Comparison of ENCODE assay signal across 15 cellular contexts in the genomic region with DNA sequence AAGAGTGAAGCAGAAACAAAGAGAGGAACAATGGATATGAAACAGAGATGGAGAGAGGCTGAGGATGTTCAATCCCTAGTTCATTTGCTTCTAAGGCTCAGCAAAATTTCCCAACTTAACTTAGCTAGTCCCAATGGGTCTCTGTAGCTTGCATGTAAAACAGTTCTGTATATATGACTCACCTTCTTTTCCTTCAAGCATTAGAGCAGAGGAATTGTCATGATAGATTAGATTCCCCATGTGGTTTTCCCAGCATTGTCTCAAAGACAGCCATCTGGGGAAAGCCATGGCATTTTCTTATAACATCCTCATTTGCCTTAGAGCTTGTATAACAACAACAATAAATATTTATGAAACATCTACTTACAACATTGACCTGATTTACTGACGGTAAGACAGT.
"Had no signal": no experiment of that assay in that cellular context is flagged by ENCODE, and none has a peak within 500 bp of the region (broad histone marks: within the 10 kb centered on the region; RNA-seq: fewer than 3 reads in every experiment).

No MANE protein-coding gene starts in this region.

- ATAC-seq: left colon; stimulated activated naive CD8-positive, alpha-beta T cell treated with anti-CD3 and anti-CD28 coated beads, Interleukin-15, Interleukin-2, amounts not matched to agents 100 U/mL and 50 U/mL, for 24 hours had no signal

- H3K4me3 ChIP-seq: cardiac muscle cell, thoracic aorta had no signal

- H3K36me3 ChIP-seq: cardiac muscle cell, thoracic aorta had no signal

- H3K9me3 ChIP-seq: thoracic aorta had no signal

- H3K27ac ChIP-seq: cardiac muscle cell, thoracic aorta had no signal

- H3K27me3 ChIP-seq: cardiac muscle cell had no signal

- DNase-seq: activated CD4-positive, alpha-beta T cell treated with anti-CD3 and anti-CD28 coated beads, Interleukin-2, amount 50 U/mL, for 4 hours; activated CD4-positive, CD25-positive, alpha-beta regulatory T cell treated with anti-CD3 and anti-CD28 coated beads, Interleukin-2, amount 50 U/mL, for 72 hours; activated effector memory CD4-positive, alpha-beta T cell treated with Interleukin-2 at 50 U/mL for 16 hours; activated T-cell treated with anti-CD3 and anti-CD28 coated beads, Interleukin-2, amount 50 U/mL, for 24 hours; glutamatergic neuron; immature natural killer cell; left colon; mammary epithelial cell; nephron progenitor cell; stimulated activated CD4-positive, alpha-beta T cell treated with anti-CD3 and anti-CD28 coated beads, Interleukin-4, amount 100 ng/mL, for 1 hour; stimulated activated CD8-positive, alpha-beta memory T cell treated with anti-CD3 and anti-CD28 coated beads, Interleukin-4, amount 100 ng/mL, for 48 hours; stimulated activated naive CD8-positive, alpha-beta T cell treated with anti-CD3 and anti-CD28 coated beads, Interleukin-15, Interleukin-2, amounts not matched to agents 100 U/mL and 50 U/mL, for 24 hours had no signal

- FAIRE-seq: colon had no signal
